ENCODE assay signal across 9 cellular contexts in genomic region chr6:90216081-90216977, GRCh38.
DNase-seq lines count a peak whose midpoint lies in the region; ATAC-seq, FAIRE-seq and TF ChIP-seq lines count a peak whose summit lies in the region.
"Had no signal": no experiment of that assay in that cellular context is flagged by ENCODE, and none has a peak within 500 bp of the region (broad histone marks: within the 10 kb centered on the region; RNA-seq: fewer than 3 reads in every experiment).

No MANE protein-coding gene starts in this region.

- no peak overlapping the region for H3K4me3 Mint-ChIP-seq in activated CD4-positive, alpha-beta memory T cell treated with anti-CD3 and anti-CD28 coated beads for 36 hours

- H3K9me3 Mint-ChIP-seq in activated CD4-positive, alpha-beta memory T cell treated with anti-CD3 and anti-CD28 coated beads for 36 hours: no peaks in the 10 kb centered on the region

- H3K79me2 ChIP-seq in HepG2 (ENCODE audit: insufficient read depth, low read length): no peaks in the 10 kb centered on the region

- TF ChIP-seq POLR2A in HepG2 (IDR thresholded peaks at IDR 0.05; ENCODE audit: insufficient read depth in 1 of 2, low read depth in 2 of 2, low read length in 2 of 2) (no peak), uterus (IDR thresholded peaks at IDR 0.05) (no peak), H54 (IDR thresholded peaks at IDR 0.05; ENCODE audit: low read depth, low read length) (no peak)

- DNase-seq in stimulated activated naive CD4-positive, alpha-beta T cell (lab: John Stamatoyannopoulos, UW): peak; percentile 34 to 76 (median 61)
- DNase-seq in stimulated activated naive CD4-positive, alpha-beta T cell treated with Interleukin-2 at 50 U/mL for 16 hours (lab: John Stamatoyannopoulos, UW): no peak
- peak; percentile 39 for DNase-seq in activated CD4-positive, alpha-beta memory T cell treated with anti-CD3 and anti-CD28 coated beads for 36 hours
- DNase-seq in HepG2 (ENCODE audit: low spot score) (peak; percentile 33), uterus (no peak), DMS79 (lab: John Stamatoyannopoulos, UW) (no peak), H54 (ENCODE audit: insufficient read length, low spot score) (no peak)

- no peaks in the 10 kb centered on the region for H4K20me1 ChIP-seq in HepG2 (ENCODE audit: insufficient read depth, low read length)

- H3K4me3 ChIP-seq in HepG2 (replicated peaks in 1 of 3; ENCODE audit: insufficient read depth in 1 of 3, low read depth in 2 of 3, low read length in 3 of 3) (no peak overlapping the region), uterus (no peak overlapping the region)
- H3K4me3 ChIP-seq: adrenal gland had no signal

- TF ChIP-seq CTCF in HepG2 (CRISPR knock-in tag; IDR thresholded peaks at IDR 0.05): no peak
- TF ChIP-seq CTCF in uterus (IDR thresholded peaks at IDR 0.05): no peak

- peaks cover 27% of the 10 kb centered on the region for H3K4me1 Mint-ChIP-seq in activated CD4-positive, alpha-beta memory T cell treated with anti-CD3 and anti-CD28 coated beads for 36 hours (ENCODE audit: low read depth)

- no peak overlapping the region for H2AFZ ChIP-seq in HepG2 (ENCODE audit: low read length)

- no peaks in the 10 kb centered on the region for H3K36me3 ChIP-seq in HepG2 (replicated peaks in 1 of 2; ENCODE audit: control insufficient read depth in 1 of 2, insufficient read depth in 2 of 2, low read length in 2 of 2)
- H3K36me3 ChIP-seq in uterus: no peaks in the 10 kb centered on the region
- H3K36me3 ChIP-seq: adrenal gland had no signal

- in situ Hi-C loops in HepG2 (cut with HindIII; ENCODE audit: extremely low pct_ligation_motif_present, low pct_unique_long_range_greater_than_20kb): no loop called here

- TF ChIP-seq RAD21 in HepG2 (CRISPR knock-in tag; IDR thresholded peaks at IDR 0.05): no peak

- TF ChIP-seq EP300 in HepG2 (IDR thresholded peaks at IDR 0.05; ENCODE audit: low read depth in 2 of 2, low read length in 2 of 2) (no peak), HepG2 (CRISPR knock-in tag; IDR thresholded peaks at IDR 0.05; ENCODE audit: borderline replicate concordance) (no peak)

- CTCF ChIA-PET in activated CD4-positive, alpha-beta memory T cell treated with anti-CD3 and anti-CD28 coated beads for 36 hours (lab: Charles Lee): interaction anchor here (0.6 to 3.3 kb wide), 5 partner anchors 12 to 276 kb away, joined by 3 to 17 read pairs (median 5); no protein-coding TSS in a partner anchor
- CTCF ChIA-PET in HepG2 (lab: Yijun Ruan, JAX; ENCODE audit: low intra/inter-chr PET ratio, low total read pairs): no interaction called here

- H3K27ac Mint-ChIP-seq in activated CD4-positive, alpha-beta memory T cell treated with anti-CD3 and anti-CD28 coated beads for 36 hours: peak overlapping the region; percentile 56

- H3K27me3 ChIP-seq in HepG2 (ENCODE audit: control insufficient read depth in 1 of 2, insufficient read depth in 2 of 2, low read length in 2 of 2) (no peaks in the 10 kb centered on the region; a peak in 1 of 5 replicates), uterus (no peaks in the 10 kb centered on the region)
- H3K27me3 ChIP-seq: adrenal gland had no signal

- no peak overlapping the region for H3K9ac ChIP-seq in HepG2 (ENCODE audit: insufficient read depth, low read depth, low read length)

- intact Hi-C loops in activated CD4-positive, alpha-beta memory T cell treated with anti-CD3 and anti-CD28 coated beads for 36 hours (cut with micrococcal nuclease): no loop called here
- intact Hi-C loops in HepG2 (cut with micrococcal nuclease; ENCODE audit: unreplicated experiment) (no loop called here), uterus (cut with DNase I; ENCODE audit: low total_unique reads) (no loop called here)

- peak overlapping the region; percentile 25; the same call in 1 of the 2 replicates for H3K4me2 ChIP-seq in HepG2 (ENCODE audit: low read depth, low read length)

- no peaks in the 10 kb centered on the region for H3K27me3 Mint-ChIP-seq in activated CD4-positive, alpha-beta memory T cell treated with anti-CD3 and anti-CD28 coated beads for 36 hours

- H3K9me3 ChIP-seq in HepG2 (ENCODE audit: low read length) (no peaks in the 10 kb centered on the region), uterus (no peaks in the 10 kb centered on the region)
- H3K9me3 ChIP-seq: adrenal gland had no signal

- peaks cover 31% of the 10 kb centered on the region for H3K4me1 ChIP-seq in HepG2 (ENCODE audit: insufficient read depth, low read length)
- H3K4me1 ChIP-seq in uterus: peaks cover 0 to 20% of the 10 kb centered on the region in 2 donors

- FAIRE-seq in HepG2 (lab: Jason Lieb, UNC) (no peak), H54 (lab: Jason Lieb, UNC) (no peak)

- peaks cover 8% of the 10 kb centered on the region for H3K36me3 Mint-ChIP-seq in activated CD4-positive, alpha-beta memory T cell treated with anti-CD3 and anti-CD28 coated beads for 36 hours

- ATAC-seq in HG03442 (IDR thresholded peaks at IDR 0.05; ENCODE audit: unreplicated experiment) (peak; percentile 70), HepG2 (peak; percentile 78)

- no peak overlapping the region for H3K27ac ChIP-seq in HepG2 (ENCODE audit: extremely low read length, insufficient read depth, low read length)
- peak overlapping the region; percentile 60 to 73 for H3K27ac ChIP-seq in uterus
- H3K27ac ChIP-seq: adrenal gland had no signal

- 30% methylated on average over 10 of the region's 14 CpGs for WGBS in HepG2 (ENCODE audit: low lambda C conversion rate)

- POLR2A ChIA-PET in activated CD4-positive, alpha-beta memory T cell treated with anti-CD3 and anti-CD28 coated beads for 36 hours (lab: Charles Lee): interaction anchor here (1.3 kb wide), 1 partner anchor 138 kb away, joined by 3 read pairs; no protein-coding TSS in a partner anchor
- POLR2A ChIA-PET in HepG2 (lab: Yijun Ruan, JAX): no interaction called here

- no TSS peak for BruUV-seq in HepG2 (replicated peaks; lab: Mats Ljungman, UMichigan)

TF ChIP-seq in HepG2, 621 proteins besides CTCF, POLR2A, EP300 and RAD21:
- no peak for TF ChIP-seq GATA4 (IDR thresholded peaks at IDR 0.05; ENCODE audit: borderline replicate concordance, low read depth)
- TF ChIP-seq PRDM10 (CRISPR knock-in tag; IDR thresholded peaks at IDR 0.05; ENCODE audit: low read depth): no peak
- no peak for TF ChIP-seq ZNF33B (CRISPR knock-in tag; IDR thresholded peaks at IDR 0.05)
- TF ChIP-seq ZNF720 (CRISPR knock-in tag; IDR thresholded peaks at IDR 0.05): no peak
- TF ChIP-seq NR3C1 (CRISPR knock-in tag; IDR thresholded peaks at IDR 0.05): no peak
- peak; percentile 87 for TF ChIP-seq ZNF263 (CRISPR knock-in tag; IDR thresholded peaks at IDR 0.05)
- TF ChIP-seq ZNF564 (CRISPR knock-in tag; IDR thresholded peaks at IDR 0.05): no peak
- peak; percentile 16; the same call in 1 of the 2 replicates for TF ChIP-seq FOXA3 (CRISPR knock-in tag; IDR thresholded peaks at IDR 0.05)
- 0 out of 2 replicates have a peak, but pooled peaks have one; percentile 31 for TF ChIP-seq SALL1 (CRISPR knock-in tag; IDR thresholded peaks at IDR 0.05)
- TF ChIP-seq FOXA1 (IDR thresholded peaks at IDR 0.05): no peak
- 0 out of 2 replicates have a peak, but pooled peaks have one; percentile 35 for TF ChIP-seq FOXA1 (CRISPR knock-in tag; IDR thresholded peaks at IDR 0.05)
TF ChIP-seq in HepG2: peak in this region for 4.

Comparison
In these comparisons a context has a peak if more than half of its experiments do, and no peak if none do; other contexts are left out.
1. DNase-seq: peak in stimulated activated naive CD4-positive, alpha-beta T cell (6 of 6), activated CD4-positive, alpha-beta memory T cell treated with anti-CD3 and anti-CD28 coated beads for 36 hours (single experiment) and HepG2 (single experiment); none in stimulated activated naive CD4-positive, alpha-beta T cell treated with Interleukin-2 at 50 U/mL for 16 hours (single experiment), uterus (0 of 2), DMS79 (single experiment) and H54 (single experiment).